8 cellular contexts compared by ENCODE assay signal in genomic region chr14:105528859-105529505, GRCh38. TPM values are rescaled to one million over a fixed set of nuclear protein-coding genes. Genes with fewer than 3 reads are reported as not detected.
DNase-seq lines count a peak whose midpoint lies in the region; ATAC-seq and TF ChIP-seq lines count a peak whose summit lies in the region.

No MANE protein-coding gene starts in this region.

- peak; percentile 43 to 56 for ATAC-seq in activated T-cell treated with anti-CD3 and anti-CD28 coated beads, Interleukin-2, amount 50 U/mL, for 72 hours (replicated peaks in 1 of 2)
- ATAC-seq in left lobe of liver (no peak), HG03097 (IDR thresholded peaks at IDR 0.05; ENCODE audit: low FRiP score, unreplicated experiment) (no peak), GM18519 (IDR thresholded peaks at IDR 0.05; ENCODE audit: low FRiP score, unreplicated experiment) (no peak), GM21528 (IDR thresholded peaks at IDR 0.05; ENCODE audit: low FRiP score, unreplicated experiment) (no peak)

- H3T11ph ChIP-seq in H9 (ENCODE audit: low read length), result no peak overlapping the region

- no peak overlapping the region for H2BK20ac ChIP-seq in H9 (ENCODE audit: low read depth, low read length, poor library complexity, severe bottlenecking)

- H4K20me1 ChIP-seq in H9 (ENCODE audit: control insufficient read depth, insufficient read depth, insufficient read length), result no peaks in the 10 kb centered on the region

- H3K36me3 Mint-ChIP-seq in H9 (ENCODE audit: insufficient read depth in 1 of 3, low read depth in 3 of 3), result no peaks in the 10 kb centered on the region; a peak in 1 of 7 replicates
- H3K36me3 Mint-ChIP-seq in activated T-cell treated with anti-CD3 and anti-CD28 coated beads, Interleukin-2, amount 50 U/mL, for 72 hours (ENCODE audit: insufficient read depth in 2 of 2), result no peaks in the 10 kb centered on the region

- peaks cover 0 to 30% of the 10 kb centered on the region in 2 experiments; a peak in 2 of 5 replicates for H3K9me3 Mint-ChIP-seq in H9
- no peaks in the 10 kb centered on the region for H3K9me3 Mint-ChIP-seq in activated T-cell treated with anti-CD3 and anti-CD28 coated beads, Interleukin-2, amount 50 U/mL, for 72 hours

- H3K23ac ChIP-seq in H9 (ENCODE audit: insufficient read length, low read depth, low read length), result no peak overlapping the region

- no peak overlapping the region for H3K14ac ChIP-seq in H9 (ENCODE audit: insufficient read depth, low read length)

- H2BK120ac ChIP-seq in H9 (ENCODE audit: low read depth, low read length, poor library complexity, severe bottlenecking), result no peak overlapping the region

- no peaks in the 10 kb centered on the region for H3K9me3 ChIP-seq in H9 (ENCODE audit: control insufficient read depth, low read depth, low read length)

- no peak overlapping the region for H2AFZ ChIP-seq in H9 (ENCODE audit: low read length)

- H3K9ac ChIP-seq in H9 (ENCODE audit: extremely low read depth, insufficient read length, low read length), result no peak overlapping the region

- H3K4me3 Mint-ChIP-seq in H9, result peak overlapping the region; percentile 26 to 57; a peak in 2 of 5 replicates
- H3K4me3 Mint-ChIP-seq in activated T-cell treated with anti-CD3 and anti-CD28 coated beads, Interleukin-2, amount 50 U/mL, for 72 hours, result peak overlapping the region; percentile 87 to 91

- no peak overlapping the region for H3K4ac ChIP-seq in H9 (ENCODE audit: low read depth, low read length)

- no peak overlapping the region for H2BK15ac ChIP-seq in H9 (ENCODE audit: low read depth, low read length)

- H3K4me1 ChIP-seq in H9 (ENCODE audit: insufficient read depth, low read length), result no peaks in the 10 kb centered on the region; the same call in 1 of the 2 replicates

- no peak overlapping the region for H2BK12ac ChIP-seq in H9 (ENCODE audit: insufficient read length, low read depth, low read length)

- peaks cover 16% of the 10 kb centered on the region; the same call in 1 of the 2 replicates for H3K27me3 ChIP-seq in H9 (ENCODE audit: insufficient read depth, low read length)

- H3K18ac ChIP-seq in H9 (ENCODE audit: insufficient read length, low read depth, low read length), result no peak overlapping the region

- no peak overlapping the region for H3K4me2 ChIP-seq in H9 (ENCODE audit: insufficient read depth, insufficient read length, low read length)

- H3K56ac ChIP-seq in H9 (ENCODE audit: insufficient read length, low read depth, low read length), result no peak overlapping the region

- H3K79me1 ChIP-seq in H9 (ENCODE audit: insufficient read depth, low read depth, low read length, poor library complexity, severe bottlenecking), result no peaks in the 10 kb centered on the region

- WGBS in H9 (ENCODE audit: extremely low coverage, insufficient read length, low lambda C conversion rate), result no CpG with 5 or more reads among the region's 65 CpGs

- H4K5ac ChIP-seq in H9 (ENCODE audit: insufficient read length, low read depth, low read length), result no peak overlapping the region

- H3K27me3 Mint-ChIP-seq in H9 (ENCODE audit: low read depth), result peaks cover 54% of the 10 kb centered on the region
- H3K27me3 Mint-ChIP-seq in activated T-cell treated with anti-CD3 and anti-CD28 coated beads, Interleukin-2, amount 50 U/mL, for 72 hours (ENCODE audit: low read depth), result peaks cover 8% of the 10 kb centered on the region

- H4K91ac ChIP-seq in H9 (ENCODE audit: insufficient read length, low read depth, low read length), result no peak overlapping the region

- H3K79me2 ChIP-seq in H9 (ENCODE audit: insufficient read depth, low read length), result no peaks in the 10 kb centered on the region

- H3K27ac ChIP-seq in H9 (ENCODE audit: insufficient read length, low read depth, low read length), result no peak overlapping the region

- H2BK5ac ChIP-seq in H9 (ENCODE audit: insufficient read length, low read length), result no peak overlapping the region

- no peaks in the 10 kb centered on the region for H3K4me1 Mint-ChIP-seq in H9
- peaks cover 15% of the 10 kb centered on the region for H3K4me1 Mint-ChIP-seq in activated T-cell treated with anti-CD3 and anti-CD28 coated beads, Interleukin-2, amount 50 U/mL, for 72 hours (ENCODE audit: low read depth)

- no peak overlapping the region for H4K8ac ChIP-seq in H9 (replicated peaks; ENCODE audit: insufficient read length, low read depth, low read length)

- DNase-seq in H9, result no peak
- peak; percentile 46 to 65 for DNase-seq in activated T-cell treated with anti-CD3 and anti-CD28 coated beads, Interleukin-2, amount 50 U/mL, for 72 hours
- DNase-seq in left lobe of liver (ENCODE audit: low spot score), result peak; percentile 49
- DNase-seq in stimulated activated CD8-positive, alpha-beta memory T cell treated with anti-CD3 and anti-CD28 coated beads, Interleukin-4, amount 100 ng/mL, for 4 hours (ENCODE audit: low read depth in 2 of 2, low spot score in 1 of 2), result peak; percentile 34 to 60
- no peak for DNase-seq in HPDE6-E6E7 (ENCODE audit: extremely low spot score)

- H3K27ac Mint-ChIP-seq in H9, result no peak overlapping the region
- H3K27ac Mint-ChIP-seq in activated T-cell treated with anti-CD3 and anti-CD28 coated beads, Interleukin-2, amount 50 U/mL, for 72 hours, result peak overlapping the region; percentile 63

- no peak for TF ChIP-seq CTCF in H9 (conservative IDR thresholded peaks at IDR 0.05)

- no peak overlapping the region for H2AK5ac ChIP-seq in H9 (ENCODE audit: insufficient read length, low read length)

- H3K23me2 ChIP-seq in H9 (ENCODE audit: insufficient read length, low read depth, low read length, poor library complexity, severe bottlenecking), result peaks cover 7% of the 10 kb centered on the region

RNA-seq across cellular contexts. Expression of gene TMEM121, which starts 2.6 kb away (rescaled TPM):
- 1.0 and 2.6 TPM in 2 replicates for total RNA-seq in H9 (2021)
- total RNA-seq in activated T-cell treated with anti-CD3 and anti-CD28 coated beads, Interleukin-2, amount 50 U/mL, for 72 hours, result 1 to 10 TPM; 6.3 to 7.9 TPM
- total RNA-seq in left lobe of liver, result 4.4 TPM

RNA-seq across cellular contexts. Expression of gene TEDC1, which starts 37.9 kb away (rescaled TPM):
- total RNA-seq in H9 (2021) (26.2 TPM in 2 replicates), left lobe of liver (10.6 TPM)
- total RNA-seq in activated T-cell treated with anti-CD3 and anti-CD28 coated beads, Interleukin-2, amount 50 U/mL, for 72 hours, result 10 to 100 TPM; 33.0 to 36.9 TPM

RNA-seq across cellular contexts. Expression of gene CRIP1, which starts 42.3 kb away (rescaled TPM):
- total RNA-seq in H9 (2021) (6.9 and 8.8 TPM in 2 replicates), left lobe of liver (3.2 TPM)
- 100 to 1,000 TPM; 146 to 174 TPM for total RNA-seq in activated T-cell treated with anti-CD3 and anti-CD28 coated beads, Interleukin-2, amount 50 U/mL, for 72 hours

RNA-seq across cellular contexts. Expression of gene CRIP2, which starts 54.4 kb away (rescaled TPM):
- total RNA-seq in H9 (2021), result 5.7 and 7.2 TPM in 2 replicates
- total RNA-seq in activated T-cell treated with anti-CD3 and anti-CD28 coated beads, Interleukin-2, amount 50 U/mL, for 72 hours, result 1 to 10 TPM; 1.1 to 1.3 TPM
- 23.8 TPM for total RNA-seq in left lobe of liver

Comparison
In these comparisons a context has a peak if more than half of its experiments do, and no peak if none do; other contexts are left out.
1. DNase-seq: peak in activated T-cell treated with anti-CD3 and anti-CD28 coated beads, Interleukin-2, amount 50 U/mL, for 72 hours (2 of 2), left lobe of liver (single experiment) and stimulated activated CD8-positive, alpha-beta memory T cell treated with anti-CD3 and anti-CD28 coated beads, Interleukin-4, amount 100 ng/mL, for 4 hours (2 of 2); none in H9 (single experiment) and HPDE6-E6E7 (single experiment).
2. ATAC-seq: peak in activated T-cell treated with anti-CD3 and anti-CD28 coated beads, Interleukin-2, amount 50 U/mL, for 72 hours (2 of 2); none in left lobe of liver (single experiment), HG03097 (single experiment), GM18519 (single experiment) and GM21528 (single experiment).
3. RNA of gene CRIP1, which starts 42.3 kb away (total RNA-seq): 146 to 174 TPM in activated T-cell treated with anti-CD3 and anti-CD28 coated beads, Interleukin-2, amount 50 U/mL, for 72 hours; 6.9 to 8.8 TPM in H9 and 3.2 TPM in left lobe of liver (single experiment); every median in the first group is over 10 times any median in the second.